ENCODE assay signal across 21 cellular contexts in genomic region chr17:32820440-32820839, GRCh38. TPM values are rescaled to one million over a fixed set of nuclear protein-coding genes. Genes with fewer than 3 reads are reported as not detected.
A peak's percentile ranks its signal among the peaks of the same experiment; 100 is the strongest.
DNase-seq lines count a peak whose midpoint lies in the region; ATAC-seq, FAIRE-seq and TF ChIP-seq lines count a peak whose summit lies in the region.
"Had no signal": no experiment of that assay in that cellular context is flagged by ENCODE, and none has a peak within 500 bp of the region (broad histone marks: within the 10 kb centered on the region; RNA-seq: fewer than 3 reads in every experiment).

No MANE protein-coding gene starts in this region.

- TF ChIP-seq POLR2A in HepG2 (IDR thresholded peaks at IDR 0.05; ENCODE audit: insufficient read depth in 1 of 2, low read depth in 2 of 2, low read length in 2 of 2) = no peak
- TF ChIP-seq POLR2A in right lobe of liver (IDR thresholded peaks at IDR 0.05) = no peak
- no peak for TF ChIP-seq POLR2A in K562 (conservative IDR thresholded peaks at IDR 0.05)

- TF ChIP-seq RAD21 in HepG2 (CRISPR knock-in tag; IDR thresholded peaks at IDR 0.05) = no peak
- no peak for TF ChIP-seq RAD21 in K562 (CRISPR knock-in tag; conservative IDR thresholded peaks at IDR 0.05 in 1 of 2, IDR thresholded peaks at IDR 0.05 in 1 of 2)

- TF ChIP-seq CTCF in HepG2 (CRISPR knock-in tag; IDR thresholded peaks at IDR 0.05) (no peak), right lobe of liver (IDR thresholded peaks at IDR 0.05) (no peak), K562 (IDR thresholded peaks at IDR 0.05 in 2 of 3, conservative IDR thresholded peaks at IDR 0.05 in 1 of 3; ENCODE audit: insufficient read depth in 2 of 3, low read depth in 1 of 3, low read length in 3 of 3) (no peak), neural crest cell (conservative IDR thresholded peaks at IDR 0.05) (no peak), type B pancreatic cell (conservative IDR thresholded peaks at IDR 0.05) (no peak), endothelial cell (IDR thresholded peaks at IDR 0.05; ENCODE audit: unreplicated experiment) (no peak)

- intact Hi-C loops in HepG2 (cut with micrococcal nuclease; ENCODE audit: unreplicated experiment) (no loop called here), right lobe of liver (cut with DNase I) (no loop called here), K562 (cut with micrococcal nuclease) (no loop called here)

- DNase-seq in HepG2 (ENCODE audit: low spot score) (no peak), right lobe of liver (no peak), K562 (ENCODE audit: extremely low read depth in 1 of 4, low spot score in 3 of 4) (no peak), neural crest cell (ENCODE audit: low read depth, low spot score) (no peak), type B pancreatic cell (ENCODE audit: extremely low spot score, unreplicated experiment) (no peak), endothelial cell (ENCODE audit: low spot score) (no peak)
- no peak for DNase-seq in stimulated activated CD4-positive, alpha-beta T cell treated with anti-CD3 and anti-CD28 coated beads, Interleukin-2, amount 100 ng/mL, for 24 hours
- DNase-seq: Caco-2; CD4-positive, CD25-positive, alpha-beta regulatory T cell; CD8-positive, alpha-beta T cell; DMS153; DND-41; GOT3; HCEC 1CT had no signal

- no peaks in the 10 kb centered on the region for H3K36me3 Mint-ChIP-seq in neural crest cell (ENCODE audit: low read depth)
- H3K36me3 Mint-ChIP-seq in type B pancreatic cell = no peaks in the 10 kb centered on the region
- H3K36me3 Mint-ChIP-seq in endothelial cell (ENCODE audit: low read depth, unreplicated experiment) = no peaks in the 10 kb centered on the region
- H3K36me3 Mint-ChIP-seq: CD4-positive, CD25-positive, alpha-beta regulatory T cell; CD8-positive, alpha-beta T cell had no signal

- CTCF ChIA-PET in HepG2 (lab: Yijun Ruan, JAX; ENCODE audit: low intra/inter-chr PET ratio, low total read pairs) (no interaction called here), K562 (lab: Yijun Ruan, JAX; ENCODE audit: low intra/inter-chr PET ratio) (no interaction called here)

- H3K27ac Mint-ChIP-seq in neural crest cell (ENCODE audit: unreplicated experiment) (no peak overlapping the region), type B pancreatic cell (no peak overlapping the region), endothelial cell (ENCODE audit: unreplicated experiment) (no peak overlapping the region)
- H3K27ac Mint-ChIP-seq: B cell; CD8-positive, alpha-beta T cell had no signal

- TF ChIP-seq EP300 in HepG2 (IDR thresholded peaks at IDR 0.05; ENCODE audit: low read depth in 2 of 2, low read length in 2 of 2) (no peak), HepG2 (CRISPR knock-in tag; IDR thresholded peaks at IDR 0.05; ENCODE audit: borderline replicate concordance) (no peak), K562 (IDR thresholded peaks at IDR 0.05; ENCODE audit: low read length) (no peak)

- ATAC-seq in HepG2 (no peak), right lobe of liver (no peak), K562 (no peak), HG02571 (IDR thresholded peaks at IDR 0.05; ENCODE audit: unreplicated experiment) (no peak)
- ATAC-seq: CD8-positive, alpha-beta T cell had no signal

- H3K36me3 ChIP-seq in HepG2 (replicated peaks in 1 of 2; ENCODE audit: control insufficient read depth in 1 of 2, insufficient read depth in 2 of 2, low read length in 2 of 2) = no peaks in the 10 kb centered on the region
- H3K36me3 ChIP-seq in right lobe of liver = no peaks in the 10 kb centered on the region
- H3K36me3 ChIP-seq in K562 (ENCODE audit: control insufficient read depth, insufficient read depth, low read length) = no peaks in the 10 kb centered on the region; the same call in 1 of the 3 replicates
- H3K36me3 ChIP-seq: BLaER1 had no signal

- H4K20me1 ChIP-seq in HepG2 (ENCODE audit: insufficient read depth, low read length) (no peaks in the 10 kb centered on the region), K562 (replicated peaks; ENCODE audit: control insufficient read depth, insufficient read depth, low read length) (0 out of 2 replicates have a peak, but pooled peaks cover 4% of the 10 kb centered on the region)
- H4K20me1 ChIP-seq: BLaER1 had no signal

- H3K4me1 Mint-ChIP-seq in neural crest cell (peaks cover 3% of the 10 kb centered on the region), type B pancreatic cell (ENCODE audit: unreplicated experiment) (no peaks in the 10 kb centered on the region), endothelial cell (ENCODE audit: unreplicated experiment) (peaks cover 11% of the 10 kb centered on the region)

- WGBS in HepG2 (ENCODE audit: low lambda C conversion rate) = 97% methylated on average over 2 of the region's 2 CpGs
- 89% methylated on average over 2 of the region's 2 CpGs for WGBS in right lobe of liver (ENCODE audit: insufficient coverage, low coverage, low lambda C conversion rate, missing lambda C conversion rate)
- 90% methylated on average over 2 of the region's 2 CpGs for WGBS in K562 (ENCODE audit: insufficient coverage, low coverage, missing lambda C conversion rate)

- H3K9me1 ChIP-seq in K562 (ENCODE audit: control insufficient read depth, insufficient read depth, low read length) = no peaks in the 10 kb centered on the region

- no peaks in the 10 kb centered on the region for H3K9me3 Mint-ChIP-seq in neural crest cell
- no peaks in the 10 kb centered on the region for H3K9me3 Mint-ChIP-seq in type B pancreatic cell
- no peaks in the 10 kb centered on the region for H3K9me3 Mint-ChIP-seq in endothelial cell (ENCODE audit: unreplicated experiment)
- H3K9me3 Mint-ChIP-seq: CD4-positive, CD25-positive, alpha-beta regulatory T cell; CD8-positive, alpha-beta T cell had no signal

- H3K4me3 ChIP-seq in HepG2 (replicated peaks in 1 of 3; ENCODE audit: insufficient read depth in 1 of 3, low read depth in 2 of 3, low read length in 3 of 3) (no peak overlapping the region), right lobe of liver (no peak overlapping the region), K562 (no peak overlapping the region)
- H3K4me3 ChIP-seq: BLaER1 had no signal

- BruUV-seq in HepG2 (replicated peaks; lab: Mats Ljungman, UMichigan) (no TSS peak), K562 (replicated peaks; lab: Mats Ljungman, UMichigan) (no TSS peak)

- in situ Hi-C loops in HepG2 (cut with HindIII; ENCODE audit: extremely low pct_ligation_motif_present, low pct_unique_long_range_greater_than_20kb) = no loop called here
- in situ Hi-C loops in K562 (cut with MboI) = no loop called here

- H3K27ac ChIP-seq in HepG2 (ENCODE audit: extremely low read length, insufficient read depth, low read length) (no peak overlapping the region), right lobe of liver (no peak overlapping the region), K562 (ENCODE audit: extremely low read depth, low read depth, low read length) (no peak overlapping the region)
- H3K27ac ChIP-seq: BLaER1, C4-2B had no signal

- H3K9ac ChIP-seq in HepG2 (ENCODE audit: insufficient read depth, low read depth, low read length) (no peak overlapping the region), K562 (ENCODE audit: insufficient read depth in 1 of 2, low read depth in 2 of 2, low read length in 2 of 2) (no peak overlapping the region)
- H3K9ac ChIP-seq: BLaER1 had no signal

- POLR2A ChIA-PET in HepG2 (lab: Yijun Ruan, JAX) = no interaction called here
- POLR2A ChIA-PET in K562 (lab: Yijun Ruan, JAX) = no interaction called here

- H3K4me1 ChIP-seq in HepG2 (ENCODE audit: insufficient read depth, low read length) = peaks cover 6% of the 10 kb centered on the region
- no peaks in the 10 kb centered on the region for H3K4me1 ChIP-seq in right lobe of liver
- peaks cover 3 to 18% of the 10 kb centered on the region in 2 experiments for H3K4me1 ChIP-seq in K562 (replicated peaks in 1 of 2; ENCODE audit: control insufficient read depth in 2 of 2, insufficient read depth in 2 of 2, low read length in 2 of 2)

- H3K4me3 Mint-ChIP-seq in neural crest cell (peak overlapping the region; percentile 4), type B pancreatic cell (peak overlapping the region; percentile 52), endothelial cell (ENCODE audit: unreplicated experiment) (no peak overlapping the region)
- H3K4me3 Mint-ChIP-seq: B cell; CD4-positive, CD25-positive, alpha-beta regulatory T cell; CD8-positive, alpha-beta T cell had no signal

- H2AFZ ChIP-seq in HepG2 (ENCODE audit: low read length) (no peak overlapping the region), K562 (ENCODE audit: low read depth, low read length) (no peak overlapping the region)

- H3K4me2 ChIP-seq in HepG2 (ENCODE audit: low read depth, low read length) (no peak overlapping the region), K562 (ENCODE audit: insufficient read depth, low read length) (no peak overlapping the region)

- FAIRE-seq in HepG2 (lab: Jason Lieb, UNC) (no peak), K562 (lab: Jason Lieb, UNC) (no peak)
- FAIRE-seq: G401.6, GM12892, H54 had no signal

- H3K9me3 ChIP-seq in HepG2 (ENCODE audit: low read length) = no peaks in the 10 kb centered on the region
- H3K9me3 ChIP-seq in right lobe of liver = no peaks in the 10 kb centered on the region
- no peaks in the 10 kb centered on the region for H3K9me3 ChIP-seq in K562 (replicated peaks; ENCODE audit: control insufficient read depth, insufficient read depth, low read depth, low read length)
- H3K9me3 ChIP-seq: Caco-2 had no signal

- H3K27me3 Mint-ChIP-seq in neural crest cell (ENCODE audit: low read depth) (peaks cover 4% of the 10 kb centered on the region), type B pancreatic cell (no peaks in the 10 kb centered on the region), endothelial cell (ENCODE audit: unreplicated experiment) (no peaks in the 10 kb centered on the region)
- H3K27me3 Mint-ChIP-seq: B cell had no signal

- H3K27me3 ChIP-seq in HepG2 (ENCODE audit: control insufficient read depth in 1 of 2, insufficient read depth in 2 of 2, low read length in 2 of 2) (no peaks in the 10 kb centered on the region), right lobe of liver (no peaks in the 10 kb centered on the region), K562 (ENCODE audit: control insufficient read depth in 2 of 2, insufficient read depth in 2 of 2, low read length in 2 of 2) (no peaks in the 10 kb centered on the region)
- H3K27me3 ChIP-seq: BLaER1 had no signal

- no peaks in the 10 kb centered on the region for H3K79me2 ChIP-seq in HepG2 (ENCODE audit: insufficient read depth, low read length)
- peaks cover 44% of the 10 kb centered on the region for H3K79me2 ChIP-seq in K562 (ENCODE audit: control insufficient read depth, insufficient read depth, low read length)

RNA-seq across cellular contexts. Expression of gene MYO1D, which starts 56.5 kb away (rescaled TPM):
- total RNA-seq in HepG2 (2016; rRNA removed; fragmentation: Illumina TruSeq; extraction: Trizol) (13.2 and 15.4 TPM in 2 replicates), right lobe of liver (10 to 100 TPM; 17.6 to 25.7 (median 21.0) TPM), K562 (2014; rRNA removed) (34.9 and 39.5 TPM in 2 replicates), K562 (2014; rRNA removed; fragmentation: Illumina TruSeq; extraction: Trizol) (46.2 and 46.3 TPM in 2 replicates), K562 (2015; rRNA removed; fragmentation: Illumina TruSeq; extraction: Trizol) (44.6 and 45.4 TPM in 2 replicates), K562 (2021) (50.7 and 60.2 TPM in 2 replicates), neural crest cell (9.1 and 11.9 TPM in 2 replicates), type B pancreatic cell (ENCODE audit: low replicate concordance) (24.9 and 46.7 TPM in 2 replicates), endothelial cell (ENCODE audit: unreplicated experiment) (26.4 TPM)
- total RNA-seq in HepG2 (2016; cell fraction: cytosol; rRNA removed; fragmentation: Illumina TruSeq; extraction: Trizol; ENCODE audit: low read depth) = 3.0 and 3.6 TPM in 2 replicates
- 12.4 and 13.8 TPM in 2 replicates for total RNA-seq in HepG2 (2016; cell fraction: insoluble cytoplasmic fraction; rRNA removed; fragmentation: Illumina TruSeq; extraction: Trizol)
- total RNA-seq in HepG2 (2016; cell fraction: membrane; rRNA removed; fragmentation: Illumina TruSeq; extraction: Trizol) = 5.7 and 6.1 TPM in 2 replicates
- total RNA-seq in HepG2 (2016; cell fraction: nucleus; rRNA removed; fragmentation: Illumina TruSeq; extraction: Trizol) = 14.8 and 18.3 TPM in 2 replicates
- polyA plus RNA-seq in HepG2 (2011; rRNA removed) (17.3 and 19.7 TPM in 2 replicates), K562 (2011; rRNA removed) (26.4 and 71.2 TPM in 2 replicates), K562 (2014; fragmentation: Illumina TruSeq; extraction: Trizol) (50.3 and 68.1 TPM in 2 replicates), K562 (2014; fragmentation: Nextera tagmentation; extraction: Ambion mirVana) (1 to 10 TPM; 2.1 to 2.6 TPM), K562 (2014; rRNA removed) (30.5 and 31.0 TPM in 2 replicates)
- 15.1 and 24.7 TPM in 2 replicates for polyA plus RNA-seq in HepG2 (2011; cell fraction: cytosol; rRNA removed)
- polyA plus RNA-seq in HepG2 (2011; cell fraction: nucleus; rRNA removed) = 8.8 and 9.9 TPM in 2 replicates
- polyA plus RNA-seq in HepG2 (2012) = 21.0 and 26.3 TPM in 2 replicates
- polyA plus RNA-seq in HepG2 (2016; cell fraction: cytosol; fragmentation: Illumina TruSeq; extraction: Trizol; ENCODE audit: low read depth) = 0.91 and 1.2 TPM in 2 replicates
- 11.4 and 15.7 TPM in 2 replicates for polyA plus RNA-seq in HepG2 (2016; cell fraction: insoluble cytoplasmic fraction; fragmentation: Illumina TruSeq; extraction: Trizol; ENCODE audit: low read depth)
- polyA plus RNA-seq in HepG2 (2016; cell fraction: membrane; fragmentation: Illumina TruSeq; extraction: Trizol; ENCODE audit: low read depth) = 2.9 and 3.4 TPM in 2 replicates
- polyA plus RNA-seq in HepG2 (2016; cell fraction: nucleus; fragmentation: Illumina TruSeq; extraction: Trizol; ENCODE audit: insufficient read depth, low read depth) = 8.9 and 12.3 TPM in 2 replicates
- 1.8 and 19.9 TPM in 2 replicates for polyA minus RNA-seq in HepG2 (2011; rRNA and poly(A)+ RNA removed; ENCODE audit: low replicate concordance)
- 24.6 and 25.3 TPM in 2 replicates for polyA minus RNA-seq in HepG2 (2011; cell fraction: cytosol; rRNA and poly(A)+ RNA removed)
- polyA minus RNA-seq in HepG2 (2011; cell fraction: nucleus; rRNA and poly(A)+ RNA removed) = 44.4 and 61.9 TPM in 2 replicates
- total RNA-seq in K562 (2011; cell fraction: chromatin; rRNA removed; ENCODE audit: low replicate concordance) = 172 and 277 TPM in 2 replicates
- total RNA-seq in K562 (2011; cell fraction: nucleolus; rRNA removed) = 94.2 and 97.4 TPM in 2 replicates
- total RNA-seq in K562 (2011; cell fraction: nucleoplasm; rRNA removed) = 114 and 123 TPM in 2 replicates
- polyA plus RNA-seq in K562 (2011; cell fraction: cytosol; rRNA removed) = 26.0 and 47.6 TPM in 2 replicates
- 20.8 and 29.6 TPM in 2 replicates for polyA plus RNA-seq in K562 (2011; cell fraction: nucleus; rRNA removed)
- 52.4 and 65.3 TPM in 2 replicates for polyA plus RNA-seq in K562 (2012)
- polyA minus RNA-seq in K562 (2011; rRNA and poly(A)+ RNA removed) = 67.1 and 142 TPM in 2 replicates
- polyA minus RNA-seq in K562 (2011; cell fraction: cytosol; rRNA and poly(A)+ RNA removed) = 34.9 and 59.8 TPM in 2 replicates
- polyA minus RNA-seq in K562 (2011; cell fraction: nucleus; rRNA and poly(A)+ RNA removed) = 57.5 and 69.2 TPM in 2 replicates

Comparison
In these comparisons a context has a peak if more than half of its experiments do, and no peak if none do; other contexts are left out.
1. Of the 241 proteins assayed by ChIP-seq in both HepG2 and K562: peak only in HepG2: none; only in K562: MEIS2; in both: none; in neither: 238; mixed calls (peak in some experiments, not most) for 2.